In genomic region chr5:75338408-75338807, GRCh38 we compare ENCODE assay signal across 11 cellular contexts. TPM values are rescaled to one million over a fixed set of nuclear protein-coding genes. Genes with fewer than 3 reads are reported as not detected.
A peak's percentile ranks its signal among the peaks of the same experiment; 100 is the strongest.
DNase-seq lines count a peak whose midpoint lies in the region; ATAC-seq and TF ChIP-seq lines count a peak whose summit lies in the region.
"Had no signal": no experiment of that assay in that cellular context is flagged by ENCODE, and none has a peak within 500 bp of the region (broad histone marks: within the 10 kb centered on the region; RNA-seq: fewer than 3 reads in every experiment).

No MANE protein-coding gene starts in this region.

- H3K23ac ChIP-seq in trophoblast cell (ENCODE audit: low read length) = no peak overlapping the region

- no peak overlapping the region for H2AFZ ChIP-seq in OCI-LY1 (ENCODE audit: low read length)
- H2AFZ ChIP-seq in trophoblast cell (ENCODE audit: insufficient read depth, low read length, poor library complexity) = no peak overlapping the region

- no peak overlapping the region for H2BK12ac ChIP-seq in trophoblast cell (ENCODE audit: low read length)

- no peak overlapping the region for H4K8ac ChIP-seq in trophoblast cell (ENCODE audit: low read depth, low read length)

- H3K4me3 ChIP-seq in DOHH2 (ENCODE audit: low read length) (peak overlapping the region; percentile 89), OCI-LY1 (ENCODE audit: low read depth, low read length, poor library complexity, severe bottlenecking) (peak overlapping the region; percentile 88), esophagus squamous epithelium (peak overlapping the region; percentile 62 to 92 (median 86)), trophoblast cell (ENCODE audit: low read depth, low read length) (no peak overlapping the region)

- no peak overlapping the region for H3K27ac Mint-ChIP-seq in activated naive CD8-positive, alpha-beta T cell treated with anti-CD3 and anti-CD28 coated beads, Interleukin-2, amount 50 U/mL, for 24 hours

- H3K4me3 Mint-ChIP-seq in activated naive CD8-positive, alpha-beta T cell treated with anti-CD3 and anti-CD28 coated beads, Interleukin-2, amount 50 U/mL, for 24 hours = no peak overlapping the region
- H3K4me3 Mint-ChIP-seq: activated T-cell treated with anti-CD3 and anti-CD28 coated beads, Interleukin-2, amount 50 U/mL, for 4 hours had no signal

- no peak overlapping the region for H4K12ac ChIP-seq in trophoblast cell (ENCODE audit: low read depth, low read length)

- H3K27me3 ChIP-seq in DOHH2 (ENCODE audit: control insufficient read depth, low read length) (no peaks in the 10 kb centered on the region), OCI-LY1 (ENCODE audit: insufficient read depth, low read length) (no peaks in the 10 kb centered on the region), esophagus squamous epithelium (no peaks in the 10 kb centered on the region), trophoblast cell (ENCODE audit: insufficient read depth, low read length) (no peaks in the 10 kb centered on the region)

- ATAC-seq in activated naive CD8-positive, alpha-beta T cell treated with anti-CD3 and anti-CD28 coated beads, Interleukin-2, amount 50 U/mL, for 24 hours = no peak
- ATAC-seq in HG02678 (IDR thresholded peaks at IDR 0.05; ENCODE audit: unreplicated experiment) = no peak
- ATAC-seq: activated T-cell treated with anti-CD3 and anti-CD28 coated beads, Interleukin-2, amount 50 U/mL, for 4 hours had no signal

- H3K4ac ChIP-seq in trophoblast cell (ENCODE audit: low read depth, low read length) = peak overlapping the region; percentile 67

- no peaks in the 10 kb centered on the region for H3K9me3 Mint-ChIP-seq in activated naive CD8-positive, alpha-beta T cell treated with anti-CD3 and anti-CD28 coated beads, Interleukin-2, amount 50 U/mL, for 24 hours
- H3K9me3 Mint-ChIP-seq: activated T-cell treated with anti-CD3 and anti-CD28 coated beads, Interleukin-2, amount 50 U/mL, for 4 hours had no signal

- H2AK5ac ChIP-seq in trophoblast cell (ENCODE audit: low read length) = no peak overlapping the region

- peaks cover 11% of the 10 kb centered on the region for H3K79me1 ChIP-seq in trophoblast cell (ENCODE audit: low read length)

- DNase-seq in esophagus squamous epithelium (lab: John Stamatoyannopoulos, UW) (no peak), trophoblast cell (peak in 1 of 2 donors; percentile 26), AML-193 (lab: John Stamatoyannopoulos, UW) (no peak)
- no peak for DNase-seq in activated CD8-positive, alpha-beta memory T cell treated with anti-CD3 and anti-CD28 coated beads, Interleukin-2, amount 50 U/mL, for 48 hours
- no peak for DNase-seq in activated naive CD8-positive, alpha-beta T cell treated with anti-CD3 and anti-CD28 coated beads, Interleukin-2, amount 50 U/mL, for 24 hours
- DNase-seq: activated T-cell treated with anti-CD3 and anti-CD28 coated beads, Interleukin-2, amount 50 U/mL, for 4 hours; GF-D8; stimulated activated CD4-positive, alpha-beta T cell treated with anti-CD3 and anti-CD28 coated beads, Interleukin-2, amount 100 ng/mL, for 24 hours had no signal

- no peak overlapping the region for H2BK5ac ChIP-seq in trophoblast cell (ENCODE audit: low read depth, low read length, poor library complexity)

- H4K20me1 ChIP-seq in DOHH2 (ENCODE audit: control insufficient read depth, insufficient read depth, low read depth, low read length) (peaks cover 38% of the 10 kb centered on the region), OCI-LY1 (ENCODE audit: insufficient read depth, low read length) (peaks cover 5% of the 10 kb centered on the region; the same call in 1 of the 2 replicates)

- no peaks in the 10 kb centered on the region for H3K9me3 ChIP-seq in DOHH2 (ENCODE audit: control insufficient read depth, insufficient read depth, low read length)
- H3K9me3 ChIP-seq in OCI-LY1 (ENCODE audit: low read length) = no peaks in the 10 kb centered on the region
- H3K9me3 ChIP-seq in esophagus squamous epithelium = no peaks in the 10 kb centered on the region
- no peaks in the 10 kb centered on the region for H3K9me3 ChIP-seq in trophoblast cell (ENCODE audit: insufficient read depth, low read depth, low read length)

- H3K4me1 ChIP-seq in DOHH2 (ENCODE audit: control insufficient read depth, low read length) = peaks cover 39% of the 10 kb centered on the region
- H3K4me1 ChIP-seq in OCI-LY1 (ENCODE audit: insufficient read depth, low read length, severe bottlenecking) = peaks cover 38% of the 10 kb centered on the region
- H3K4me1 ChIP-seq in esophagus squamous epithelium = peaks cover 0 to 63% (median 29%) of the 10 kb centered on the region in 3 donors
- H3K4me1 ChIP-seq in trophoblast cell (ENCODE audit: control insufficient read depth in 1 of 2, insufficient read depth in 2 of 2, low read length in 2 of 2) = no peaks in the 10 kb centered on the region

- H3K79me2 ChIP-seq in DOHH2 (ENCODE audit: control insufficient read depth, low read length) (peaks cover 68% of the 10 kb centered on the region), OCI-LY1 (ENCODE audit: insufficient read depth, low read length) (peaks cover 61% of the 10 kb centered on the region), trophoblast cell (ENCODE audit: control insufficient read depth, insufficient read depth, low read length, poor library complexity) (peaks cover 13% of the 10 kb centered on the region)

- WGBS in esophagus squamous epithelium, 2 donors = 49 to 63% methylated on average over 2 of the region's 2 CpGs
- WGBS in trophoblast cell (ENCODE audit: extremely low coverage, insufficient coverage, insufficient read length) = no CpG with 5 or more reads among the region's 2 CpGs

- H4K91ac ChIP-seq in trophoblast cell (ENCODE audit: low read depth, low read length) = no peak overlapping the region

- H3K14ac ChIP-seq in trophoblast cell (ENCODE audit: low read length) = no peak overlapping the region

- H3K27ac ChIP-seq in DOHH2 (ENCODE audit: low read depth, low read length) (peak overlapping the region; percentile 74), OCI-LY1 (ENCODE audit: low read depth, low read length, poor library complexity, severe bottlenecking) (no peak overlapping the region), esophagus squamous epithelium (peak overlapping the region in 2 of 4 donors; percentile 97 to 98), trophoblast cell (ENCODE audit: low read depth, low read length) (no peak overlapping the region)

- no peak overlapping the region for H3K18ac ChIP-seq in trophoblast cell (ENCODE audit: low read length)

- H3K4me2 ChIP-seq in DOHH2 (ENCODE audit: low read length) (peak overlapping the region; percentile 96), OCI-LY1 (ENCODE audit: low read length) (peak overlapping the region; percentile 87), trophoblast cell (ENCODE audit: low read length) (peak overlapping the region; percentile 61)

- no peaks in the 10 kb centered on the region for H3K27me3 Mint-ChIP-seq in activated naive CD8-positive, alpha-beta T cell treated with anti-CD3 and anti-CD28 coated beads, Interleukin-2, amount 50 U/mL, for 24 hours

- intact Hi-C loops in esophagus squamous epithelium (cut with DNase I) = no loop called here

- TF ChIP-seq CTCF in DOHH2 (IDR thresholded peaks at IDR 0.05; ENCODE audit: low read depth, low read length, poor library complexity, severe bottlenecking) (no peak), OCI-LY1 (IDR thresholded peaks at IDR 0.05; ENCODE audit: low read length) (no peak), esophagus squamous epithelium (IDR thresholded peaks at IDR 0.05) (no peak)

- no peak for TF ChIP-seq POLR2A in esophagus squamous epithelium (IDR thresholded peaks at IDR 0.05)

- peaks cover 59% of the 10 kb centered on the region for H3K36me3 ChIP-seq in DOHH2 (ENCODE audit: control insufficient read depth, low read length)
- H3K36me3 ChIP-seq in OCI-LY1 (ENCODE audit: insufficient read depth, low read length) = peaks cover 34% of the 10 kb centered on the region
- H3K36me3 ChIP-seq in esophagus squamous epithelium = peaks cover 0 to 11% (median 4%) of the 10 kb centered on the region in 3 donors
- H3K36me3 ChIP-seq in trophoblast cell (ENCODE audit: control insufficient read depth in 1 of 2, insufficient read depth in 2 of 2, low read length in 2 of 2) = peaks cover 3 to 4% of the 10 kb centered on the region in 2 experiments

- H3K36me3 Mint-ChIP-seq in activated naive CD8-positive, alpha-beta T cell treated with anti-CD3 and anti-CD28 coated beads, Interleukin-2, amount 50 U/mL, for 24 hours (ENCODE audit: low read depth) = peaks cover 19% of the 10 kb centered on the region

- H3K4me1 Mint-ChIP-seq in activated naive CD8-positive, alpha-beta T cell treated with anti-CD3 and anti-CD28 coated beads, Interleukin-2, amount 50 U/mL, for 24 hours = peaks cover 39% of the 10 kb centered on the region

- H2BK120ac ChIP-seq in trophoblast cell (ENCODE audit: insufficient read depth, low read length, poor library complexity) = no peak overlapping the region

- H3F3A ChIP-seq in DOHH2 (ENCODE audit: control insufficient read depth, insufficient read depth) (no peaks in the 10 kb centered on the region), OCI-LY1 (ENCODE audit: insufficient read depth, low read length) (no peaks in the 10 kb centered on the region)

- H3K9ac ChIP-seq in OCI-LY1 (ENCODE audit: low read length) = peak overlapping the region; percentile 93
- H3K9ac ChIP-seq in trophoblast cell (ENCODE audit: low read length) = no peak overlapping the region

- no peaks in the 10 kb centered on the region for H3K9me2 ChIP-seq in DOHH2 (replicated peaks; ENCODE audit: control insufficient read depth, low read length)
- H3K9me2 ChIP-seq in OCI-LY1 (ENCODE audit: low read depth, low read length) = no peaks in the 10 kb centered on the region

RNA-seq across cellular contexts. Expression of gene HMGCR, which starts 1.4 kb away (rescaled TPM):
- total RNA-seq in esophagus squamous epithelium = 100 to 1,000 TPM in 3 of 4 donors, 10 to 100 TPM in 1; 54.5 to 165 (median 122) TPM
- 133 and 134 TPM in 2 replicates for polyA plus RNA-seq in trophoblast cell (2013)
